23 cellular contexts compared by ENCODE assay signal in genomic region chr4:21991537-21991936, GRCh38. TPM values are rescaled to one million over a fixed set of nuclear protein-coding genes. Genes with fewer than 3 reads are reported as not detected.
DNase-seq lines count a peak whose midpoint lies in the region; ATAC-seq and TF ChIP-seq lines count a peak whose summit lies in the region.
"Had no signal": no experiment of that assay in that cellular context is flagged by ENCODE, and none has a peak within 500 bp of the region (broad histone marks: within the 10 kb centered on the region; RNA-seq: fewer than 3 reads in every experiment).

No MANE protein-coding gene starts in this region.

- no peak overlapping the region for H3K9ac ChIP-seq in rectal smooth muscle tissue (ENCODE audit: low read length)
- H3K9ac ChIP-seq: BLaER1, GM23248 had no signal

- peaks cover 4% of the 10 kb centered on the region for H3K4me1 ChIP-seq in rectal smooth muscle tissue (ENCODE audit: control insufficient read depth, insufficient read depth, low read length)
- H3K4me1 ChIP-seq: BLaER1, Caco-2 had no signal

- TF ChIP-seq CTCF in fibroblast of the aortic adventitia (IDR thresholded peaks at IDR 0.05; ENCODE audit: insufficient read depth, low read length), result no peak

- no peak overlapping the region for H3K4me3 ChIP-seq in fibroblast of the aortic adventitia (ENCODE audit: low read depth, low read length)
- no peak overlapping the region for H3K4me3 ChIP-seq in rectal smooth muscle tissue (ENCODE audit: low read length)
- H3K4me3 ChIP-seq: BLaER1, GM23248 had no signal

- H3K27me3 ChIP-seq in rectal smooth muscle tissue (ENCODE audit: control insufficient read depth, insufficient read depth, low read length), result no peaks in the 10 kb centered on the region
- H3K27me3 ChIP-seq: BLaER1 had no signal

- peak; percentile 3 for DNase-seq in EH (ENCODE audit: low read depth)
- peak; percentile 42 for DNase-seq in fibroblast of the aortic adventitia (ENCODE audit: low read depth)
- DNase-seq in DMS153 (lab: John Stamatoyannopoulos, UW), result no peak
- no peak for DNase-seq in NCI-H345 (lab: John Stamatoyannopoulos, UW)
- DNase-seq in activated CD4-positive, alpha-beta T cell treated with anti-CD3 and anti-CD28 coated beads for 1 hour, result no peak
- DNase-seq in stimulated activated naive CD8-positive, alpha-beta T cell treated with anti-CD3 and anti-CD28 coated beads, Interleukin-15, Interleukin-2, amounts not matched to agents 100 U/mL and 50 U/mL, for 24 hours, result no peak
- DNase-seq: Caco-2; CD4-positive, CD25-positive, alpha-beta regulatory T cell; CD8-positive, alpha-beta T cell; DMS 273 treated with DMSO at 0.1 percent for 48 hours; DMS53; DMS79 treated with DMSO at 0.1 percent for 48 hours; GDM1; H7 had no signal

- H3K27ac ChIP-seq in rectal smooth muscle tissue (ENCODE audit: low read depth, low read length), result peak overlapping the region; percentile 59
- H3K27ac ChIP-seq: 22Rv1, BLaER1, C4-2B, GM23248 had no signal

- peak; percentile 68 for ATAC-seq in SK-N-SH treated with all-trans-retinoic acid at 6 μM for 48 hours
- no peak for ATAC-seq in stimulated activated naive CD8-positive, alpha-beta T cell treated with anti-CD3 and anti-CD28 coated beads, Interleukin-15, Interleukin-2, amounts not matched to agents 100 U/mL and 50 U/mL, for 24 hours
- ATAC-seq: CD8-positive, alpha-beta T cell had no signal

- no peaks in the 10 kb centered on the region for H3K36me3 ChIP-seq in rectal smooth muscle tissue (ENCODE audit: control insufficient read depth, insufficient read depth, low read length)
- H3K36me3 ChIP-seq: BLaER1 had no signal

TF ChIP-seq in SK-N-SH treated with all-trans-retinoic acid at 6 μM for 48 hours, 23 proteins besides CTCF, POLR2A, EP300 and RAD21:
- no peak for TF ChIP-seq ISL1 (CRISPR knock-in tag; IDR thresholded peaks at IDR 0.05)
- no peak for TF ChIP-seq TSHZ2 (CRISPR knock-in tag; IDR thresholded peaks at IDR 0.05)
- no peak for TF ChIP-seq CSDC2 (CRISPR knock-in tag; IDR thresholded peaks at IDR 0.05)
- no peak for TF ChIP-seq GLIS3 (CRISPR knock-in tag; IDR thresholded peaks at IDR 0.05)
- no peak for TF ChIP-seq ZNF70 (CRISPR knock-in tag; IDR thresholded peaks at IDR 0.05)
- TF ChIP-seq ESRRG (CRISPR knock-in tag; IDR thresholded peaks at IDR 0.05), result no peak
- TF ChIP-seq ZFP30 (CRISPR knock-in tag; IDR thresholded peaks at IDR 0.05), result no peak
- no peak for TF ChIP-seq TOX (CRISPR knock-in tag; IDR thresholded peaks at IDR 0.05; ENCODE audit: borderline replicate concordance)
- TF ChIP-seq ZC3H10 (CRISPR knock-in tag; IDR thresholded peaks at IDR 0.05), result no peak
- TF ChIP-seq SNAI2 (CRISPR knock-in tag; IDR thresholded peaks at IDR 0.05), result no peak
- TF ChIP-seq RARB (CRISPR knock-in tag; IDR thresholded peaks at IDR 0.05), result no peak
- no peak for TF ChIP-seq POU6F1 (CRISPR knock-in tag; IDR thresholded peaks at IDR 0.05; ENCODE audit: borderline replicate concordance, low read depth)
- TF ChIP-seq CREB5 (CRISPR knock-in tag; IDR thresholded peaks at IDR 0.05; ENCODE audit: low read depth), result no peak
- no peak for TF ChIP-seq ZFP3 (CRISPR knock-in tag; IDR thresholded peaks at IDR 0.05)
- TF ChIP-seq PPARA (CRISPR knock-in tag; IDR thresholded peaks at IDR 0.05; ENCODE audit: borderline replicate concordance), result no peak
- TF ChIP-seq ARNTL (CRISPR knock-in tag; IDR thresholded peaks at IDR 0.05; ENCODE audit: borderline replicate concordance, low read depth), result no peak

RNA-seq across cellular contexts. Expression of gene KCNIP4, which starts 43.0 kb away (rescaled TPM):
- 0.82 and 1.7 TPM in 2 replicates for total RNA-seq in fibroblast of the aortic adventitia (ENCODE audit: low replicate concordance)
- total RNA-seq: B cell; Caco-2; CD4-positive, CD25-positive, alpha-beta regulatory T cell; CD8-positive, alpha-beta T cell; Daoy; GM23248; H1; H7 had no signal

Comparison
In these comparisons a context has a peak if more than half of its experiments do, and no peak if none do; other contexts are left out.
1. DNase-seq: peak in EH (single experiment) and fibroblast of the aortic adventitia (single experiment); none in DMS153 (single experiment), NCI-H345 (single experiment), activated CD4-positive, alpha-beta T cell treated with anti-CD3 and anti-CD28 coated beads for 1 hour (single experiment) and stimulated activated naive CD8-positive, alpha-beta T cell treated with anti-CD3 and anti-CD28 coated beads, Interleukin-15, Interleukin-2, amounts not matched to agents 100 U/mL and 50 U/mL, for 24 hours (single experiment).